In genomic region chr11:71977743-71978418, GRCh38 we compare ENCODE assay signal across 1 cellular context.
TF ChIP-seq lines count a peak whose summit lies in the region.

No MANE protein-coding gene starts in this region.

TF ChIP-seq in GM23338, 12 proteins besides CTCF, POLR2A, EP300 and RAD21 (continued from another document):
- no peak for TF ChIP-seq JUNB (IDR thresholded peaks at IDR 0.05; ENCODE audit: unreplicated experiment)
- no peak for TF ChIP-seq REST (IDR thresholded peaks at IDR 0.05; ENCODE audit: unreplicated experiment)
TF ChIP-seq in GM23338: peak in this region for 0.
